Comparison of ENCODE assay signal across 12 cellular contexts in the genomic region with DNA sequence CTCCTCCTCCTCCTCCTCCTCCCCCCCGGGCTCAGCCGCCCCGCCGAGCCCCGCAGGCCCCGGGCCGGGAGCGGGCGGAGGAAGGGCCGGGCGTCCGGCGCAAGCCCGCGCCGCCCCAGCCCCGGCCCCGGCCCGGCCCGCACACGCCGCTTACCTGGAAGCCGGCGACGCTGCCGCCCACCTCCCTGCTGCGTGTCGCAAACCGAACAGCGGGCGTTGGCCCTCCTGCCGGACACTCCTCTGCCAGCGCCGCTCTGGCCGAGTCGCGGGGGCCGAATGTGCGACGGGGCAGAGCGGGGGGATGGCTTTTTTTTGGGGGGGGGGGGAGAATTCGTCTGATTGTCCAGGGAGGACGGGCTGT. TPM values are rescaled to one million over a fixed set of nuclear protein-coding genes. Genes with fewer than 3 reads are reported as not detected.
DNase-seq lines count a peak whose midpoint lies in the region; ATAC-seq and TF ChIP-seq lines count a peak whose summit lies in the region.
"Had no signal": no experiment of that assay in that cellular context is flagged by ENCODE, and none has a peak within 500 bp of the region (broad histone marks: within the 10 kb centered on the region; RNA-seq: fewer than 3 reads in every experiment).

No MANE protein-coding gene starts in this region.

- no peak overlapping the region for H3K9ac ChIP-seq in PC-3 (ENCODE audit: low read length)

- H3K4me3 ChIP-seq in AG04450 (ENCODE audit: low read depth, low read length) (peak overlapping the region; percentile 47), PC-3 (ENCODE audit: low read length) (peak overlapping the region; percentile 60), ovary (peak overlapping the region; percentile 30)

- intact Hi-C loops in PC-3 (cut with micrococcal nuclease) (no loop called here), ovary (cut with DNase I) (loop anchor here in 1 of 4 donors (5.0 kb wide), 1 partner anchor 36 kb away; no protein-coding TSS in a partner anchor)

- H3K9me3 ChIP-seq in AG04450 (ENCODE audit: control insufficient read depth, insufficient read depth, low read length) = no peaks in the 10 kb centered on the region; the same call in 1 of the 2 replicates
- H3K9me3 ChIP-seq in PC-3 (ENCODE audit: low read length) = no peaks in the 10 kb centered on the region
- no peaks in the 10 kb centered on the region for H3K9me3 ChIP-seq in ovary

- no peak overlapping the region for H3K27ac Mint-ChIP-seq in glutamatergic neuron (ENCODE audit: unreplicated experiment)

- H4K20me1 ChIP-seq in PC-3 (ENCODE audit: low read length) = no peaks in the 10 kb centered on the region

- DNase-seq in AG04450 (ENCODE audit: low read depth, low spot score) (no peak), PC-3 (no peak), glutamatergic neuron (peak; percentile 38), ovary (no peak)
- no peak for DNase-seq in stimulated activated naive CD4-positive, alpha-beta T cell treated with Interleukin-2 at 50 U/mL for 16 hours (lab: John Stamatoyannopoulos, UW)
- DNase-seq in activated CD4-positive, alpha-beta T cell treated with anti-CD3 and anti-CD28 coated beads, Interleukin-2, amount 50 U/mL, for 48 hours = no peak
- DNase-seq: activated T-cell treated with anti-CD3 and anti-CD28 coated beads, Interleukin-2, amount 50 U/mL, for 1 hour had no signal

- POLR2A ChIA-PET in AG04450 (lab: Yijun Ruan, JAX) = no interaction called here
- POLR2A ChIA-PET in PC-3 (lab: Charles Lee; ENCODE audit: unreplicated experiment) = no interaction called here

- no peak for TF ChIP-seq EP300 in ovary (IDR thresholded peaks at IDR 0.05)

- ATAC-seq in PC-3 (peak; percentile 10; the same call in 1 of the 2 replicates), HG03097 (IDR thresholded peaks at IDR 0.05; ENCODE audit: low FRiP score, unreplicated experiment) (no peak), HG03378 (IDR thresholded peaks at IDR 0.05; ENCODE audit: unreplicated experiment) (no peak)

- H3K4me1 ChIP-seq in PC-3 (ENCODE audit: insufficient read depth, low read length) (peaks cover 19% of the 10 kb centered on the region), ovary (ENCODE audit: insufficient read depth) (no peaks in the 10 kb centered on the region)

- H3K79me2 ChIP-seq in PC-3 (ENCODE audit: low read length) = no peaks in the 10 kb centered on the region

- no TSS peak for BruUV-seq in PC-3 (replicated peaks; lab: Mats Ljungman, UMichigan)

- 0 to 1% (median 1%) methylated on average over 30 to 43 of the region's 43 CpGs for WGBS in ovary, 3 donors

- no peaks in the 10 kb centered on the region for H3K4me1 Mint-ChIP-seq in glutamatergic neuron (ENCODE audit: low read depth, unreplicated experiment)

- no peaks in the 10 kb centered on the region for H3K36me3 ChIP-seq in PC-3 (ENCODE audit: low read depth, low read length)
- H3K36me3 ChIP-seq in ovary = no peaks in the 10 kb centered on the region

- peaks cover 6% of the 10 kb centered on the region for H3K9me3 Mint-ChIP-seq in glutamatergic neuron (ENCODE audit: unreplicated experiment)

- CTCF ChIA-PET in AG04450 (lab: Charles Lee) (interaction anchor here (0.6 to 1.3 kb wide), 2 partner anchors 14 to 15 kb away, joined by 5 read pairs; no protein-coding TSS in a partner anchor), PC-3 (lab: Charles Lee) (no interaction called here)

- H3K4me2 ChIP-seq in PC-3 (ENCODE audit: low read length) = peak overlapping the region; percentile 78

- H3K4me3 Mint-ChIP-seq in glutamatergic neuron (ENCODE audit: unreplicated experiment) = peak overlapping the region; percentile 65

- H3K36me3 Mint-ChIP-seq in glutamatergic neuron (ENCODE audit: unreplicated experiment) = no peaks in the 10 kb centered on the region

- no peak for TF ChIP-seq CTCF in AG04450 (IDR thresholded peaks at IDR 0.05; ENCODE audit: low read depth, low read length)
- TF ChIP-seq CTCF in PC-3 (conservative IDR thresholded peaks at IDR 0.05; ENCODE audit: low read depth, low read length) = no peak
- TF ChIP-seq CTCF in glutamatergic neuron (IDR thresholded peaks at IDR 0.05; ENCODE audit: partially characterized antibody, unreplicated experiment) = no peak
- no peak for TF ChIP-seq CTCF in ovary (IDR thresholded peaks at IDR 0.05)

- H3K9me2 ChIP-seq in PC-3 (replicated peaks; ENCODE audit: low read length) = no peaks in the 10 kb centered on the region

- H3K27me3 ChIP-seq in AG04450 (ENCODE audit: control insufficient read depth, insufficient read depth, low read length) = peaks cover 44% of the 10 kb centered on the region
- H3K27me3 ChIP-seq in PC-3 (ENCODE audit: low read length) = peaks cover 27% of the 10 kb centered on the region
- no peaks in the 10 kb centered on the region for H3K27me3 ChIP-seq in ovary

- no peak for TF ChIP-seq POLR2A in ovary (IDR thresholded peaks at IDR 0.05)

- no peak overlapping the region for H3K27ac ChIP-seq in AG04450 (ENCODE audit: low read depth, low read length)
- no peak overlapping the region for H3K27ac ChIP-seq in PC-3 (ENCODE audit: low read length)
- peak overlapping the region in 1 of 2 donors; percentile 17 for H3K27ac ChIP-seq in ovary
- H3K27ac ChIP-seq: RWPE1 had no signal

- H3K27me3 Mint-ChIP-seq in glutamatergic neuron (ENCODE audit: unreplicated experiment) = peaks cover 25% of the 10 kb centered on the region

- peaks cover 4% of the 10 kb centered on the region for H3F3A ChIP-seq in PC-3 (ENCODE audit: low read length, unreplicated experiment)

- H2AFZ ChIP-seq in PC-3 (ENCODE audit: low read length) = peak overlapping the region; percentile 38; the same call in 1 of the 2 replicates

RNA-seq across cellular contexts. Expression of a gene that starts 1.1 kb away (rescaled TPM):
- polyA plus RNA-seq in AG04450 (2011; rRNA removed) (16.6 and 30.8 TPM in 2 replicates), ovary (10 to 100 TPM; 44.2 to 58.6 TPM)
- polyA minus RNA-seq in AG04450 (2011; rRNA and poly(A)+ RNA removed) = 38.9 and 48.3 TPM in 2 replicates
- total RNA-seq in PC-3 (2014; rRNA removed) (5.0 and 5.1 TPM in 2 replicates), glutamatergic neuron (ENCODE audit: unreplicated experiment) (21.5 TPM), ovary (100 to 1,000 TPM in 5 of 7 donors, 10 to 100 TPM in 2; 21.7 to 412 (median 172) TPM)

RNA-seq across cellular contexts. Expression of a gene that starts 23.0 kb away (rescaled TPM):
- polyA plus RNA-seq in AG04450 (2011; rRNA removed) (not detected in 2 replicates), ovary (not detected)
- polyA minus RNA-seq in AG04450 (2011; rRNA and poly(A)+ RNA removed) = not detected in 2 replicates
- total RNA-seq in PC-3 (2014; rRNA removed) (not detected in 2 replicates), glutamatergic neuron (ENCODE audit: unreplicated experiment) (not detected), ovary (1 to 10 TPM in 1 of 7 donors, under 1 TPM in 1, not detected in 5; 0.89 to 1.4 TPM)
- total RNA-seq: pulmonary artery endothelial cell, subcutaneous adipose tissue had no signal

RNA-seq across cellular contexts. Expression of a gene that starts 33.6 kb away (rescaled TPM):
- polyA plus RNA-seq in AG04450 (2011; rRNA removed) (not detected in 2 replicates), ovary (under 1 TPM in 1 of 2 donors, not detected in 1; 0.54 TPM)
- polyA minus RNA-seq in AG04450 (2011; rRNA and poly(A)+ RNA removed) = not detected in 2 replicates
- total RNA-seq in PC-3 (2014; rRNA removed) (8.3 and 11.2 TPM in 2 replicates), glutamatergic neuron (ENCODE audit: unreplicated experiment) (not detected), ovary (1 to 10 TPM in 3 of 7 donors, under 1 TPM in 3, not detected in 1; 0.12 to 4.1 (median 0.99) TPM)
- total RNA-seq: pulmonary artery endothelial cell, subcutaneous adipose tissue had no signal
